ENCODE assay signal across 11 cellular contexts in genomic region chr22:20964090-20964798, GRCh38. TPM values are rescaled to one million over a fixed set of nuclear protein-coding genes. Genes with fewer than 3 reads are reported as not detected.
DNase-seq lines count a peak whose midpoint lies in the region; ATAC-seq and TF ChIP-seq lines count a peak whose summit lies in the region.
"Had no signal": no experiment of that assay in that cellular context is flagged by ENCODE, and none has a peak within 500 bp of the region (broad histone marks: within the 10 kb centered on the region; RNA-seq: fewer than 3 reads in every experiment).

No MANE protein-coding gene starts in this region.

- no peak overlapping the region for H3K4me3 ChIP-seq in CD4-positive, alpha-beta memory T cell (ENCODE audit: low read length in 2 of 2)
- H3K4me3 ChIP-seq in RWPE2 (ENCODE audit: severe bottlenecking) (peak overlapping the region; percentile 27), esophagus squamous epithelium (peak overlapping the region; percentile 19 to 66 (median 39)), parathyroid adenoma (ENCODE audit: low read depth, low read length) (peak overlapping the region; percentile 27)

- H3K27ac Mint-ChIP-seq in CD4-positive, alpha-beta memory T cell: peak overlapping the region in 4 of 7 donors; percentile 57 to 78 (median 62)

- H3K36me3 ChIP-seq in CD4-positive, alpha-beta memory T cell (ENCODE audit: insufficient read depth, low read length): no peaks in the 10 kb centered on the region
- H3K36me3 ChIP-seq in RWPE2 (ENCODE audit: low read depth) (no peaks in the 10 kb centered on the region), esophagus squamous epithelium (no peaks in the 10 kb centered on the region), parathyroid adenoma (ENCODE audit: control insufficient read depth, insufficient read depth, low read length) (no peaks in the 10 kb centered on the region)

- no peaks in the 10 kb centered on the region for H3K79me2 ChIP-seq in parathyroid adenoma

- CTCF ChIA-PET in CD4-positive, alpha-beta memory T cell (lab: Charles Lee; ENCODE audit: partially characterized antibody): interaction anchor here (0.5 kb wide), 1 partner anchor 108 kb away, joined by 4 read pairs; no protein-coding TSS in a partner anchor

- peaks cover 9 to 10% of the 10 kb centered on the region in 2 donors for H3K27me3 Mint-ChIP-seq in CD4-positive, alpha-beta memory T cell

- peaks cover 9 to 19% (median 13%) of the 10 kb centered on the region in 4 donors for H3K4me1 Mint-ChIP-seq in CD4-positive, alpha-beta memory T cell

- no peaks in the 10 kb centered on the region for H3K27me3 ChIP-seq in CD4-positive, alpha-beta memory T cell (ENCODE audit: insufficient read depth, low read length)
- H3K27me3 ChIP-seq in RWPE2 (ENCODE audit: insufficient read depth, poor library complexity, severe bottlenecking): no peaks in the 10 kb centered on the region
- peaks cover 0 to 22% (median 0%) of the 10 kb centered on the region in 4 donors for H3K27me3 ChIP-seq in esophagus squamous epithelium
- H3K27me3 ChIP-seq in parathyroid adenoma (ENCODE audit: control insufficient read depth, insufficient read depth, low read length): no peaks in the 10 kb centered on the region

- 36 to 45% methylated on average over 4 of the region's 6 CpGs for WGBS in esophagus squamous epithelium, 2 donors

- no peaks in the 10 kb centered on the region for H3K9me3 ChIP-seq in CD4-positive, alpha-beta memory T cell (ENCODE audit: control insufficient read depth in 1 of 2, low read length in 2 of 2)
- H3K9me3 ChIP-seq in RWPE2 (ENCODE audit: severe bottlenecking): no peaks in the 10 kb centered on the region
- H3K9me3 ChIP-seq in esophagus squamous epithelium: no peaks in the 10 kb centered on the region
- no peaks in the 10 kb centered on the region for H3K9me3 ChIP-seq in parathyroid adenoma (ENCODE audit: control insufficient read depth, low read length)

- POLR2A ChIA-PET in CD4-positive, alpha-beta memory T cell (lab: Charles Lee; ENCODE audit: partially characterized antibody): interaction anchor here (0.9 kb wide), 1 partner anchor 38 kb away, joined by 4 read pairs; the partner anchor contains the start of gene THAP7

- H3K9me3 Mint-ChIP-seq in CD4-positive, alpha-beta memory T cell: no peaks in the 10 kb centered on the region

- intact Hi-C loops in CD4-positive, alpha-beta memory T cell (cut with micrococcal nuclease): no loop called here
- intact Hi-C loops in esophagus squamous epithelium (cut with DNase I): no loop called here

- DNase-seq in CD4-positive, alpha-beta memory T cell: no peak
- DNase-seq in RWPE2 (ENCODE audit: low spot score) (no peak), esophagus squamous epithelium (lab: John Stamatoyannopoulos, UW) (no peak), SW 1271 (lab: John Stamatoyannopoulos, UW) (no peak), NCI-H2196 treated with DMSO at 0.1 percent for 48 hours (lab: John Stamatoyannopoulos, UW; ENCODE audit: unreplicated experiment) (no peak), NOMO-1 treated with dmso at 0.1 percent for 144 hours (lab: John Stamatoyannopoulos, UW; ENCODE audit: unreplicated experiment) (no peak)
- DNase-seq: caudate nucleus, NCI-H524, T1000 had no signal

- ATAC-seq in RWPE2 (ENCODE audit: low read depth): no peak
- no peak for ATAC-seq in GM21825 (IDR thresholded peaks at IDR 0.05; ENCODE audit: unreplicated experiment)

- no peaks in the 10 kb centered on the region for H3K36me3 Mint-ChIP-seq in CD4-positive, alpha-beta memory T cell

- peak overlapping the region; percentile 74 to 84 (median 80) for H3K4me3 Mint-ChIP-seq in CD4-positive, alpha-beta memory T cell

- H3K4me2 ChIP-seq in parathyroid adenoma (ENCODE audit: low read length): peak overlapping the region; percentile 53

- TF ChIP-seq CTCF in RWPE2 (IDR thresholded peaks at IDR 0.05; ENCODE audit: poor library complexity, severe bottlenecking): no peak
- TF ChIP-seq CTCF in esophagus squamous epithelium (IDR thresholded peaks at IDR 0.05): no peak
- TF ChIP-seq CTCF in parathyroid adenoma (IDR thresholded peaks at IDR 0.05): no peak

- H3K9ac ChIP-seq in parathyroid adenoma: no peak overlapping the region

- H2AFZ ChIP-seq in parathyroid adenoma: peak overlapping the region; percentile 62

- peaks cover 10% of the 10 kb centered on the region for H3K4me1 ChIP-seq in CD4-positive, alpha-beta memory T cell (ENCODE audit: insufficient read depth, low read length)
- H3K4me1 ChIP-seq in RWPE2 (ENCODE audit: insufficient read depth, poor library complexity, severe bottlenecking): peaks cover 6% of the 10 kb centered on the region
- H3K4me1 ChIP-seq in esophagus squamous epithelium: peaks cover 9 to 46% (median 23%) of the 10 kb centered on the region in 3 donors
- H3K4me1 ChIP-seq in parathyroid adenoma: no peaks in the 10 kb centered on the region

- TF ChIP-seq POLR2A in esophagus squamous epithelium (IDR thresholded peaks at IDR 0.05): no peak

- H3K27ac ChIP-seq in CD4-positive, alpha-beta memory T cell (ENCODE audit: low read depth, low read length): no peak overlapping the region
- H3K27ac ChIP-seq in RWPE2 (ENCODE audit: poor library complexity, severe bottlenecking) (no peak overlapping the region), esophagus squamous epithelium (no peak overlapping the region), parathyroid adenoma (no peak overlapping the region)

RNA-seq across cellular contexts. Expression of gene AIFM3, which starts 2.8 kb away (rescaled TPM):
- 1 to 10 TPM in 1 of 2 experiments, under 1 TPM in 1; 0.55 to 1.0 TPM for total RNA-seq in CD4-positive, alpha-beta memory T cell
- not detected for polyA plus RNA-seq in CD4-positive, alpha-beta memory T cell
- total RNA-seq in esophagus squamous epithelium: 1 to 10 TPM in 2 of 4 donors, under 1 TPM in 2; 0.30 to 1.9 (median 0.94) TPM

RNA-seq across cellular contexts. Expression of gene LZTR1, which starts 17.9 kb away (rescaled TPM):
- 100 to 1,000 TPM; 112 to 114 TPM for total RNA-seq in CD4-positive, alpha-beta memory T cell
- 10 to 100 TPM in 1 of 2 donors, 1 to 10 TPM in 1; 5.5 to 18.1 TPM for polyA plus RNA-seq in CD4-positive, alpha-beta memory T cell
- 10 to 100 TPM; 15.3 to 44.4 (median 25.5) TPM for total RNA-seq in esophagus squamous epithelium

RNA-seq across cellular contexts. Expression of gene THAP7, which starts 37.7 kb away (rescaled TPM):
- 10 to 100 TPM; 60.4 to 65.0 TPM for total RNA-seq in CD4-positive, alpha-beta memory T cell
- polyA plus RNA-seq in CD4-positive, alpha-beta memory T cell: 10 to 100 TPM; 45.9 to 46.9 TPM
- total RNA-seq in esophagus squamous epithelium: 10 to 100 TPM; 13.2 to 38.7 (median 32.0) TPM

RNA-seq across cellular contexts. Expression of gene CRKL, which starts 47.0 kb away (rescaled TPM):
- total RNA-seq in CD4-positive, alpha-beta memory T cell: 10 to 100 TPM; 85.1 to 86.5 TPM
- polyA plus RNA-seq in CD4-positive, alpha-beta memory T cell: 10 to 100 TPM; 39.9 to 51.3 TPM
- 10 to 100 TPM; 38.2 to 46.2 (median 44.4) TPM for total RNA-seq in esophagus squamous epithelium

RNA-seq across cellular contexts. Expression of gene P2RX6, which starts 50.7 kb away (rescaled TPM):
- total RNA-seq in CD4-positive, alpha-beta memory T cell: 1 to 10 TPM; 1.1 to 1.2 TPM
- under 1 TPM in 1 of 2 donors, not detected in 1; 0.19 TPM for polyA plus RNA-seq in CD4-positive, alpha-beta memory T cell
- total RNA-seq in esophagus squamous epithelium: under 1 TPM in 3 of 4 donors, not detected in 1; 0.18 to 0.76 (median 0.50) TPM

Comparison
In these comparisons a context has a peak if more than half of its experiments do, and no peak if none do; other contexts are left out.
1. H3K4me3 ChIP-seq: peak in RWPE2 (single experiment), esophagus squamous epithelium (4 of 4) and parathyroid adenoma (single experiment); none in CD4-positive, alpha-beta memory T cell (0 of 2).